9 cellular contexts compared by ENCODE assay signal in the genomic region with DNA sequence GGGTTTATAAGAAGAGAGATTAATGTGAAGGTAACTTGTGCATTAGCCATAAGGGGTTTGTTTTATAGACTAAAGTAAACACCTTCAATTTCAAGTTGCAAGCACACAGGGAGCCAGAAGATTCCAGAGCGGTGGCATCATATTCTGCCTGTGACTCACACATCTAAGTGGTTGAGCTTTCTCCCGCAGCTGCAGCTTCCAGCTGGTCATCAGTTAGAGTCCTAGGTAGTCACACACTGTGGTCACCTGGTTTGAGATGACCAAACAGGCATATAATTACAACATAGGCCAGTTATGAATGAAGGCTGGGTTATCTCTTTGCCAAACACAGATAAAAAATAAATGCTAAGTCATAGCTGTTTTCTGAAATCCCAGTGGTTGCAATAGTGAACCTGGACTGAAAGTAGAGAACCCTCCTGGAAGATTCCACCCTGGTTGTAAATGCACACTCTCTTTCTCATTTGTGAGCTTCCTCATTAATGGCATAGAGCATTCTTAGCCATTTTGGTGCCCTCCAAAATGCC.
DNase-seq lines count a peak whose midpoint lies in the region; ATAC-seq and TF ChIP-seq lines count a peak whose summit lies in the region.
"Had no signal": no experiment of that assay in that cellular context is flagged by ENCODE, and none has a peak within 500 bp of the region (broad histone marks: within the 10 kb centered on the region; RNA-seq: fewer than 3 reads in every experiment).

No MANE protein-coding gene starts in this region.

- H3K27me3 Mint-ChIP-seq in Calu3 (ENCODE audit: unreplicated experiment) (no peaks in the 10 kb centered on the region), chondrocyte (ENCODE audit: low read depth) (no peaks in the 10 kb centered on the region), mesothelial cell of epicardium (ENCODE audit: low read depth) (peaks cover 7% of the 10 kb centered on the region)
- H3K27me3 Mint-ChIP-seq in CD4-positive, alpha-beta memory T cell = no peaks in the 10 kb centered on the region

- ATAC-seq in HG03439 (IDR thresholded peaks at IDR 0.05; ENCODE audit: unreplicated experiment) = no peak
- ATAC-seq in GM18517 (IDR thresholded peaks at IDR 0.05; ENCODE audit: unreplicated experiment) = no peak

- peaks cover 15% of the 10 kb centered on the region for H3K4me1 ChIP-seq in CD4-positive, alpha-beta memory T cell (ENCODE audit: insufficient read depth, low read length)

- H3K36me3 Mint-ChIP-seq in Calu3 (ENCODE audit: insufficient read depth, unreplicated experiment) (no peaks in the 10 kb centered on the region), chondrocyte (ENCODE audit: low read depth) (peaks cover 2% of the 10 kb centered on the region), mesothelial cell of epicardium (peaks cover 9% of the 10 kb centered on the region)
- H3K36me3 Mint-ChIP-seq in CD4-positive, alpha-beta memory T cell = peaks cover 6 to 41% of the 10 kb centered on the region in 2 donors

- DNase-seq in Calu3 (peak; percentile 73), NCI-H2029 (lab: John Stamatoyannopoulos, UW) (peak; percentile 89), chondrocyte (ENCODE audit: low spot score) (no peak), mesothelial cell of epicardium (ENCODE audit: low spot score in 2 of 2, unreplicated experiment in 2 of 2) (no peak), NCI-H1092 treated with DMSO at 0.1 percent for 48 hours (lab: John Stamatoyannopoulos, UW) (no peak)
- no peak for DNase-seq in CD4-positive, alpha-beta memory T cell

- intact Hi-C loops in Calu3 (cut with micrococcal nuclease; ENCODE audit: unreplicated experiment) = loop anchor here (10.0 kb wide), 1 partner anchor 536 kb away; no protein-coding TSS in a partner anchor
- intact Hi-C loops in CD4-positive, alpha-beta memory T cell (cut with micrococcal nuclease) = no loop called here

- H3K4me3 ChIP-seq in CD4-positive, alpha-beta memory T cell (ENCODE audit: low read length in 2 of 2) = no peak overlapping the region
- H3K4me3 ChIP-seq: skin epidermis had no signal

- TF ChIP-seq CTCF in Calu3 (IDR thresholded peaks at IDR 0.05; ENCODE audit: unreplicated experiment) (no peak), chondrocyte (IDR thresholded peaks at IDR 0.05) (no peak), mesothelial cell of epicardium (IDR thresholded peaks at IDR 0.05; ENCODE audit: unreplicated experiment) (no peak)

- CTCF ChIA-PET in Calu3 (lab: Charles Lee) = interaction anchor here (0.7 kb wide), 2 partner anchors 28 to 255 kb away, joined by 3 to 5 read pairs; no protein-coding TSS in a partner anchor
- CTCF ChIA-PET in CD4-positive, alpha-beta memory T cell (lab: Charles Lee; ENCODE audit: partially characterized antibody) = no interaction called here

- H3K4me3 Mint-ChIP-seq in Calu3 (ENCODE audit: low read depth, unreplicated experiment) = no peak overlapping the region
- no peak overlapping the region for H3K4me3 Mint-ChIP-seq in chondrocyte (ENCODE audit: unreplicated experiment)
- H3K4me3 Mint-ChIP-seq in mesothelial cell of epicardium = no peak overlapping the region
- H3K4me3 Mint-ChIP-seq in CD4-positive, alpha-beta memory T cell = no peak overlapping the region

- H3K27me3 ChIP-seq in CD4-positive, alpha-beta memory T cell (ENCODE audit: insufficient read depth, low read length) = no peaks in the 10 kb centered on the region

- H3K27ac Mint-ChIP-seq in Calu3 (ENCODE audit: unreplicated experiment) = peak overlapping the region; percentile 25
- peak overlapping the region; percentile 88 for H3K27ac Mint-ChIP-seq in chondrocyte (ENCODE audit: unreplicated experiment)
- H3K27ac Mint-ChIP-seq in mesothelial cell of epicardium = peak overlapping the region; percentile 12
- H3K27ac Mint-ChIP-seq in CD4-positive, alpha-beta memory T cell = no peak overlapping the region

- H3K9me3 ChIP-seq in CD4-positive, alpha-beta memory T cell (ENCODE audit: control insufficient read depth in 1 of 2, low read length in 2 of 2) = no peaks in the 10 kb centered on the region

- H3K36me3 ChIP-seq in CD4-positive, alpha-beta memory T cell (ENCODE audit: insufficient read depth, low read length) = peaks cover 6% of the 10 kb centered on the region

- POLR2A ChIA-PET in CD4-positive, alpha-beta memory T cell (lab: Charles Lee; ENCODE audit: partially characterized antibody) = no interaction called here

- H3K27ac ChIP-seq in CD4-positive, alpha-beta memory T cell (ENCODE audit: low read depth, low read length) = no peak overlapping the region
- H3K27ac ChIP-seq: skin epidermis had no signal

- no TSS peak for BruUV-seq in Calu3 (replicated peaks; lab: Mats Ljungman, UMichigan)

- H3K9me3 Mint-ChIP-seq in Calu3 (ENCODE audit: low read depth, unreplicated experiment) = no peaks in the 10 kb centered on the region
- H3K9me3 Mint-ChIP-seq in chondrocyte (ENCODE audit: low read depth) = peaks cover 6% of the 10 kb centered on the region
- H3K9me3 Mint-ChIP-seq in mesothelial cell of epicardium = peaks cover 8% of the 10 kb centered on the region
- H3K9me3 Mint-ChIP-seq in CD4-positive, alpha-beta memory T cell = peaks cover 0 to 3% (median 0%) of the 10 kb centered on the region in 8 donors

- no peaks in the 10 kb centered on the region for H3K4me1 Mint-ChIP-seq in Calu3 (ENCODE audit: low read depth, unreplicated experiment)
- H3K4me1 Mint-ChIP-seq in chondrocyte (ENCODE audit: low read depth) = peaks cover 29% of the 10 kb centered on the region
- H3K4me1 Mint-ChIP-seq in mesothelial cell of epicardium = peaks cover 19% of the 10 kb centered on the region
- peaks cover 21 to 31% (median 24%) of the 10 kb centered on the region in 4 donors for H3K4me1 Mint-ChIP-seq in CD4-positive, alpha-beta memory T cell

Comparison
In these comparisons a context has a peak if more than half of its experiments do, and no peak if none do; other contexts are left out.
1. DNase-seq: peak in Calu3 (single experiment) and NCI-H2029 (single experiment); none in chondrocyte (single experiment), mesothelial cell of epicardium (0 of 2), CD4-positive, alpha-beta memory T cell (0 of 5) and NCI-H1092 treated with DMSO at 0.1 percent for 48 hours (single experiment).
2. H3K27ac Mint-ChIP-seq: peak in Calu3 (single experiment), chondrocyte (single experiment) and mesothelial cell of epicardium (single experiment); none in CD4-positive, alpha-beta memory T cell (0 of 7).